18 cellular contexts compared by ENCODE assay signal in genomic region chr14:91303924-91304229, GRCh38. TPM values are rescaled to one million over a fixed set of nuclear protein-coding genes. Genes with fewer than 3 reads are reported as not detected.
DNase-seq lines count a peak whose midpoint lies in the region; ATAC-seq lines count a peak whose summit lies in the region.
"Had no signal": no experiment of that assay in that cellular context is flagged by ENCODE, and none has a peak within 500 bp of the region (broad histone marks: within the 10 kb centered on the region; RNA-seq: fewer than 3 reads in every experiment).

No MANE protein-coding gene starts in this region.

- intact Hi-C loops in activated T-helper 2 cell treated with anti-CD3 and anti-CD28 coated beads, Interferon-gamma antibody, Interleukin-2, Interleukin-4, amounts not matched to agents 10 μg/mL and 5 μg/mL and 100 μg/mL, durations not matched to agents 14 hours and 24 hours and 36 hours (cut with micrococcal nuclease): loop anchor here (2.0 to 5.0 kb wide), 4 partner anchors 52 to 242 kb away; partner anchors contain the start of genes CCDC88C and RPS6KA5

- H4K8ac ChIP-seq in mesendoderm (ENCODE audit: low read depth, low read length): no peak overlapping the region

- peak overlapping the region; percentile 80 for H3K27ac Mint-ChIP-seq in T-helper 2 cell treated with Interferon-gamma antibody and Interleukin-4, amounts not matched to agents 5 μg/mL and 100 μg/mL, for 36 hours
- H3K27ac Mint-ChIP-seq in activated T-helper 2 cell treated with anti-CD3 and anti-CD28 coated beads, Interferon-gamma antibody, Interleukin-2, Interleukin-4, amounts not matched to agents 10 μg/mL and 5 μg/mL and 100 μg/mL, durations not matched to agents 14 hours and 24 hours and 36 hours: peak overlapping the region; percentile 97

- ATAC-seq in HG03520 (IDR thresholded peaks at IDR 0.05; ENCODE audit: unreplicated experiment): no peak

- H3K36me3 ChIP-seq in ES-I3 (ENCODE audit: insufficient read depth, low read length) (peaks cover 4% of the 10 kb centered on the region; the same call in 1 of the 2 replicates), mesendoderm (ENCODE audit: control insufficient read depth, insufficient read depth, low read length) (peaks cover 15% of the 10 kb centered on the region)
- H3K36me3 ChIP-seq: ovary, sigmoid colon had no signal

- peaks cover 83% of the 10 kb centered on the region for H3K36me3 Mint-ChIP-seq in T-helper 2 cell treated with Interferon-gamma antibody and Interleukin-4, amounts not matched to agents 5 μg/mL and 100 μg/mL, for 36 hours (ENCODE audit: low read depth)
- peaks cover 91% of the 10 kb centered on the region for H3K36me3 Mint-ChIP-seq in activated T-helper 2 cell treated with anti-CD3 and anti-CD28 coated beads, Interferon-gamma antibody, Interleukin-2, Interleukin-4, amounts not matched to agents 10 μg/mL and 5 μg/mL and 100 μg/mL, durations not matched to agents 14 hours and 24 hours and 36 hours (ENCODE audit: low read depth)

- no peak overlapping the region for H3K4me3 ChIP-seq in mesendoderm (ENCODE audit: low read length)
- H3K4me3 ChIP-seq: ovary, sigmoid colon, stomach had no signal

- H3K9me3 ChIP-seq in ES-I3 (ENCODE audit: control insufficient read depth, insufficient read depth, low read length): no peaks in the 10 kb centered on the region
- H3K9me3 ChIP-seq: ovary, sigmoid colon, stomach had no signal

- H3K4me1 Mint-ChIP-seq in T-helper 2 cell treated with Interferon-gamma antibody and Interleukin-4, amounts not matched to agents 5 μg/mL and 100 μg/mL, for 36 hours (ENCODE audit: low read depth): peaks cover 27% of the 10 kb centered on the region
- peaks cover 44% of the 10 kb centered on the region for H3K4me1 Mint-ChIP-seq in activated T-helper 2 cell treated with anti-CD3 and anti-CD28 coated beads, Interferon-gamma antibody, Interleukin-2, Interleukin-4, amounts not matched to agents 10 μg/mL and 5 μg/mL and 100 μg/mL, durations not matched to agents 14 hours and 24 hours and 36 hours (ENCODE audit: low read depth)

- H3K4ac ChIP-seq in mesendoderm (ENCODE audit: low read depth, low read length): no peak overlapping the region

- peak overlapping the region; percentile 26 for H3K9ac ChIP-seq in ES-I3 (ENCODE audit: low read depth, low read length)
- peak overlapping the region; percentile 73 for H3K9ac ChIP-seq in mesendoderm (ENCODE audit: low read length)

- H3K23ac ChIP-seq in mesendoderm (ENCODE audit: low read length): no peak overlapping the region

- no peak overlapping the region for H2BK5ac ChIP-seq in mesendoderm (ENCODE audit: low read length)

- H3K9me3 Mint-ChIP-seq in T-helper 2 cell treated with Interferon-gamma antibody and Interleukin-4, amounts not matched to agents 5 μg/mL and 100 μg/mL, for 36 hours: no peaks in the 10 kb centered on the region
- no peaks in the 10 kb centered on the region for H3K9me3 Mint-ChIP-seq in activated T-helper 2 cell treated with anti-CD3 and anti-CD28 coated beads, Interferon-gamma antibody, Interleukin-2, Interleukin-4, amounts not matched to agents 10 μg/mL and 5 μg/mL and 100 μg/mL, durations not matched to agents 14 hours and 24 hours and 36 hours

- peaks cover 28% of the 10 kb centered on the region for H3K4me1 ChIP-seq in ES-I3 (ENCODE audit: insufficient read depth, low read length)
- H3K4me1 ChIP-seq in mesendoderm (ENCODE audit: control insufficient read depth, low read depth, low read length): no peaks in the 10 kb centered on the region

- H3K27ac ChIP-seq in mesendoderm (ENCODE audit: low read depth, low read length): no peak overlapping the region
- H3K27ac ChIP-seq: 22Rv1, ovary, sigmoid colon, stomach had no signal

- no peak overlapping the region for H2AK5ac ChIP-seq in mesendoderm (ENCODE audit: low read length)

- H3K4me3 Mint-ChIP-seq in T-helper 2 cell treated with Interferon-gamma antibody and Interleukin-4, amounts not matched to agents 5 μg/mL and 100 μg/mL, for 36 hours: no peak overlapping the region
- H3K4me3 Mint-ChIP-seq in activated T-helper 2 cell treated with anti-CD3 and anti-CD28 coated beads, Interferon-gamma antibody, Interleukin-2, Interleukin-4, amounts not matched to agents 10 μg/mL and 5 μg/mL and 100 μg/mL, durations not matched to agents 14 hours and 24 hours and 36 hours (ENCODE audit: low read depth): no peak overlapping the region

- H3K56ac ChIP-seq in mesendoderm (ENCODE audit: low read length): peak overlapping the region; percentile 94

- no peak overlapping the region for H3K18ac ChIP-seq in mesendoderm (ENCODE audit: low read length)

- H3K4me2 ChIP-seq in mesendoderm (ENCODE audit: low read length): peak overlapping the region; percentile 56

- H3K27me3 Mint-ChIP-seq in T-helper 2 cell treated with Interferon-gamma antibody and Interleukin-4, amounts not matched to agents 5 μg/mL and 100 μg/mL, for 36 hours (ENCODE audit: low read depth): no peaks in the 10 kb centered on the region
- no peaks in the 10 kb centered on the region for H3K27me3 Mint-ChIP-seq in activated T-helper 2 cell treated with anti-CD3 and anti-CD28 coated beads, Interferon-gamma antibody, Interleukin-2, Interleukin-4, amounts not matched to agents 10 μg/mL and 5 μg/mL and 100 μg/mL, durations not matched to agents 14 hours and 24 hours and 36 hours (ENCODE audit: low read depth)

- H3K27me3 ChIP-seq in mesendoderm (ENCODE audit: insufficient read depth, low read length, poor library complexity): no peaks in the 10 kb centered on the region
- H3K27me3 ChIP-seq: ovary, sigmoid colon, stomach had no signal

- H4K5ac ChIP-seq in mesendoderm (ENCODE audit: low read length): no peak overlapping the region

- no peak overlapping the region for H2BK15ac ChIP-seq in mesendoderm (replicated peaks; ENCODE audit: low read depth)

- no peaks in the 10 kb centered on the region for H3K79me2 ChIP-seq in mesendoderm (ENCODE audit: control insufficient read depth, insufficient read depth, low read length)

- DNase-seq in T-helper 2 cell treated with Interferon-gamma antibody and Interleukin-4, amounts not matched to agents 5 μg/mL and 100 μg/mL, for 36 hours (ENCODE audit: low spot score): no peak
- DNase-seq in T-helper 2 cell: no peak
- DNase-seq in activated T-helper 2 cell treated with anti-CD3 and anti-CD28 coated beads, Interferon-gamma antibody, Interleukin-2, Interleukin-4, amounts not matched to agents 10 μg/mL and 5 μg/mL and 100 μg/mL, durations not matched to agents 14 hours and 24 hours and 36 hours (ENCODE audit: low spot score): no peak
- no peak for DNase-seq in mesendoderm
- DNase-seq in HCEC 1CT: no peak
- no peak for DNase-seq in NCI-H510A treated with DMSO at 0.1 percent for 48 hours (lab: John Stamatoyannopoulos, UW)
- DNase-seq: AML-193, NCI-H1417 treated with DMSO at 0.1 percent for 48 hours, NCI-H524 treated with DMSO at 0.1 percent for 48 hours, ovary, SHP77, sigmoid colon, stomach, trophoblast cell had no signal

- no CpG with 5 or more reads among the region's 18 CpGs for WGBS in mesendoderm (ENCODE audit: extremely low coverage, insufficient coverage, low lambda C conversion rate)

- peaks cover 2% of the 10 kb centered on the region for H3K79me1 ChIP-seq in mesendoderm (ENCODE audit: low read length)

- H2BK120ac ChIP-seq in mesendoderm (ENCODE audit: low read depth, low read length): no peak overlapping the region

RNA-seq across cellular contexts. Expression of gene GPR68, which starts 59.4 kb away (rescaled TPM):
- 5.7 and 6.0 TPM in 2 replicates for total RNA-seq in activated T-helper 2 cell treated with anti-CD3 and anti-CD28 coated beads, Interferon-gamma antibody, Interleukin-2, Interleukin-4, amounts not matched to agents 10 μg/mL and 5 μg/mL and 100 μg/mL, durations not matched to agents 14 hours and 24 hours and 36 hours
- polyA plus RNA-seq in mesendoderm (2013, experiment 1 of 2): 0.22 TPM
- polyA plus RNA-seq in mesendoderm (2013, experiment 2 of 2): 0.27 TPM
- total RNA-seq: Calu3 had no signal
